In the genomic region with DNA sequence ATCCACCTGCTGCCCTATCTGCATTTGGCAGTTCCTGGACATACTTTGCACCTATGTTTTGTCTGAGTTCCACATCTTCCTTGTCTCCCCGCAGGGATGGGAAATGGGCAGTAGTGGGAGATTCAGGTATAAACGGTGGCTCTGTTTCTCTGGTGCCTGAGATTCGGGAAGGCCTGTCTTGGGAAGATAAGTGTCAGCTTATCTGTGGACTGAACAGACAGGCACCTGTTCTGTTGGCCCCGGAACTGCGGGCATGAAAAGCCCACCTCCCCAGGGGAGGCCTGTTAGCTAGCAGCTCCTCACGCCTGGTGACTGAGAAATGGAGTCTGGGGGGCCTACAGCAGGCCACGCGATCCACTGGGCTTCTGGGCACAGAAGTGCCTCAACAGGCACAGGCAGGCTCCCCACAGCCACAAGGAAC, we compare ENCODE assay signal across 7 cellular contexts. TPM values are rescaled to one million over a fixed set of nuclear protein-coding genes. Genes with fewer than 3 reads are reported as not detected.
A peak's percentile ranks its signal among the peaks of the same experiment; 100 is the strongest.
DNase-seq lines count a peak whose midpoint lies in the region; ATAC-seq lines count a peak whose summit lies in the region.

No MANE protein-coding gene starts in this region.

- H3K36me3 Mint-ChIP-seq in activated CD4-positive, alpha-beta memory T cell treated with anti-CD3 and anti-CD28 coated beads for 36 hours, result peaks cover 51% of the 10 kb centered on the region
- peaks cover 42% of the 10 kb centered on the region for H3K36me3 Mint-ChIP-seq in stimulated activated memory B cell treated with anti-CD40 and anti-IgM and Interleukin-4, amounts not matched to agents 10 μg/mL and 1 μg/mL and 100 μg/mL, for 72 hours

- no peak for ATAC-seq in stimulated activated memory B cell treated with anti-CD40 and anti-IgM and Interleukin-4, amounts not matched to agents 10 μg/mL and 1 μg/mL and 100 μg/mL, for 72 hours

- H3K4me3 ChIP-seq in HUES48 (ENCODE audit: low read depth, low read length) (peak overlapping the region; percentile 78; the same call in 1 of the 2 replicates), iPS-15b (ENCODE audit: low read depth, low read length) (peak overlapping the region; percentile 91)

- no peak for DNase-seq in activated CD4-positive, alpha-beta memory T cell treated with anti-CD3 and anti-CD28 coated beads for 36 hours
- no peak for DNase-seq in SKM-1 (lab: John Stamatoyannopoulos, UW; ENCODE audit: unreplicated experiment)
- DNase-seq in NCI-H510A treated with DMSO at 0.1 percent for 48 hours (lab: John Stamatoyannopoulos, UW), result no peak
- DNase-seq in G401 (ENCODE audit: low spot score), result no peak

- H3K27ac Mint-ChIP-seq in activated CD4-positive, alpha-beta memory T cell treated with anti-CD3 and anti-CD28 coated beads for 36 hours, result peak overlapping the region; percentile 89
- H3K27ac Mint-ChIP-seq in stimulated activated memory B cell treated with anti-CD40 and anti-IgM and Interleukin-4, amounts not matched to agents 10 μg/mL and 1 μg/mL and 100 μg/mL, for 72 hours, result peak overlapping the region; percentile 69

- no peaks in the 10 kb centered on the region for H3K27me3 Mint-ChIP-seq in activated CD4-positive, alpha-beta memory T cell treated with anti-CD3 and anti-CD28 coated beads for 36 hours
- H3K27me3 Mint-ChIP-seq in stimulated activated memory B cell treated with anti-CD40 and anti-IgM and Interleukin-4, amounts not matched to agents 10 μg/mL and 1 μg/mL and 100 μg/mL, for 72 hours, result no peaks in the 10 kb centered on the region

- no peak overlapping the region for H3K4me3 Mint-ChIP-seq in activated CD4-positive, alpha-beta memory T cell treated with anti-CD3 and anti-CD28 coated beads for 36 hours
- H3K4me3 Mint-ChIP-seq in stimulated activated memory B cell treated with anti-CD40 and anti-IgM and Interleukin-4, amounts not matched to agents 10 μg/mL and 1 μg/mL and 100 μg/mL, for 72 hours, result no peak overlapping the region

- H3K9ac ChIP-seq in HUES48 (ENCODE audit: low read depth, low read length) (no peak overlapping the region), iPS-15b (ENCODE audit: low read depth, low read length) (peak overlapping the region; percentile 91)

- peaks cover 77% of the 10 kb centered on the region for H3K4me1 Mint-ChIP-seq in activated CD4-positive, alpha-beta memory T cell treated with anti-CD3 and anti-CD28 coated beads for 36 hours (ENCODE audit: low read depth)
- H3K4me1 Mint-ChIP-seq in stimulated activated memory B cell treated with anti-CD40 and anti-IgM and Interleukin-4, amounts not matched to agents 10 μg/mL and 1 μg/mL and 100 μg/mL, for 72 hours, result peaks cover 73% of the 10 kb centered on the region

- H3K9me3 ChIP-seq in HUES48 (ENCODE audit: control insufficient read depth, insufficient read depth, low read length) (no peaks in the 10 kb centered on the region), iPS-15b (ENCODE audit: control insufficient read depth, insufficient read depth, low read length) (no peaks in the 10 kb centered on the region)

- CTCF ChIA-PET in activated CD4-positive, alpha-beta memory T cell treated with anti-CD3 and anti-CD28 coated beads for 36 hours (lab: Charles Lee), result interaction anchor here (0.6 to 13.5 kb wide), 15 partner anchors 13 to 172 kb away, joined by 3 to 586 read pairs (median 7); partner anchors contain the start of genes C12orf57, LPCAT3, PTPN6 and RNU7-1

- H3K27me3 ChIP-seq in HUES48 (ENCODE audit: control insufficient read depth, insufficient read depth, low read length) (no peaks in the 10 kb centered on the region), iPS-15b (ENCODE audit: control insufficient read depth, insufficient read depth, low read length) (no peaks in the 10 kb centered on the region)

- POLR2A ChIA-PET in activated CD4-positive, alpha-beta memory T cell treated with anti-CD3 and anti-CD28 coated beads for 36 hours (lab: Charles Lee), result interaction anchor here (0.7 to 13.2 kb wide), 4 partner anchors 17 to 144 kb away, joined by 3 to 507 read pairs (median 4); partner anchors contain the start of genes C12orf57, PTPN6 and RNU7-1

- in situ Hi-C loops in G401 (cut with HindIII; ENCODE audit: low sequenced_read_pairs), result no loop called here

- no peaks in the 10 kb centered on the region for H3K9me3 Mint-ChIP-seq in activated CD4-positive, alpha-beta memory T cell treated with anti-CD3 and anti-CD28 coated beads for 36 hours
- no peaks in the 10 kb centered on the region for H3K9me3 Mint-ChIP-seq in stimulated activated memory B cell treated with anti-CD40 and anti-IgM and Interleukin-4, amounts not matched to agents 10 μg/mL and 1 μg/mL and 100 μg/mL, for 72 hours

- H3K27ac ChIP-seq in HUES48 (ENCODE audit: low read depth, low read length), result peak overlapping the region; percentile 79

- H3K4me1 ChIP-seq in HUES48 (ENCODE audit: control insufficient read depth, insufficient read depth, low read length) (peaks cover 43% of the 10 kb centered on the region), iPS-15b (ENCODE audit: control insufficient read depth, insufficient read depth, low read length) (peaks cover 17% of the 10 kb centered on the region)

- intact Hi-C loops in activated CD4-positive, alpha-beta memory T cell treated with anti-CD3 and anti-CD28 coated beads for 36 hours (cut with micrococcal nuclease), result loop anchor here (1.0 to 5.0 kb wide), 3 partner anchors 20 to 143 kb away; partner anchors contain the start of genes C12orf57 and C1RL

- H3K36me3 ChIP-seq in HUES48 (ENCODE audit: control insufficient read depth, insufficient read depth, low read length) (peaks cover 53% of the 10 kb centered on the region), iPS-15b (ENCODE audit: control insufficient read depth, insufficient read depth, low read length) (peaks cover 36% of the 10 kb centered on the region)

RNA-seq across cellular contexts. Expression of gene PHB2, which starts 5.8 kb away (rescaled TPM):
- total RNA-seq in activated CD4-positive, alpha-beta memory T cell treated with anti-CD3 and anti-CD28 coated beads for 36 hours, result 100 to 1,000 TPM; 334 to 346 TPM
- total RNA-seq in G401 (2014; rRNA removed; shearing (Covaris generic)), result 667 and 679 TPM in 2 replicates

RNA-seq across cellular contexts. Expression of gene EMG1, which starts 6.1 kb away (rescaled TPM):
- 10 to 100 TPM; 76.5 to 81.5 TPM for total RNA-seq in activated CD4-positive, alpha-beta memory T cell treated with anti-CD3 and anti-CD28 coated beads for 36 hours
- total RNA-seq in G401 (2014; rRNA removed; shearing (Covaris generic)), result 76.4 and 83.4 TPM in 2 replicates

RNA-seq across cellular contexts. Expression of gene PTPN6, which starts 13.5 kb away (rescaled TPM):
- total RNA-seq in activated CD4-positive, alpha-beta memory T cell treated with anti-CD3 and anti-CD28 coated beads for 36 hours, result 100 to 1,000 TPM; 321 to 324 TPM
- 12.1 and 16.6 TPM in 2 replicates for total RNA-seq in G401 (2014; rRNA removed; shearing (Covaris generic))

RNA-seq across cellular contexts. Expression of gene C12orf57, which starts 20.8 kb away (rescaled TPM):
- total RNA-seq in activated CD4-positive, alpha-beta memory T cell treated with anti-CD3 and anti-CD28 coated beads for 36 hours, result 100 to 1,000 TPM; 257 to 272 TPM
- 88.1 and 132 TPM in 2 replicates for total RNA-seq in G401 (2014; rRNA removed; shearing (Covaris generic))

RNA-seq across cellular contexts. Expression of gene RNU7-1, which starts 21.0 kb away (rescaled TPM):
- total RNA-seq in activated CD4-positive, alpha-beta memory T cell treated with anti-CD3 and anti-CD28 coated beads for 36 hours, result not detected
- not detected in 2 replicates for total RNA-seq in G401 (2014; rRNA removed; shearing (Covaris generic))

Comparison
In these comparisons a context has a peak if more than half of its experiments do, and no peak if none do; other contexts are left out.
1. RNA of gene PTPN6, which starts 13.5 kb away (total RNA-seq): 321 to 324 TPM in activated CD4-positive, alpha-beta memory T cell treated with anti-CD3 and anti-CD28 coated beads for 36 hours; 12.1 to 16.6 TPM in G401; every median in the first group is over 10 times any median in the second.